ENCODE assay signal across 15 cellular contexts in the genomic region with DNA sequence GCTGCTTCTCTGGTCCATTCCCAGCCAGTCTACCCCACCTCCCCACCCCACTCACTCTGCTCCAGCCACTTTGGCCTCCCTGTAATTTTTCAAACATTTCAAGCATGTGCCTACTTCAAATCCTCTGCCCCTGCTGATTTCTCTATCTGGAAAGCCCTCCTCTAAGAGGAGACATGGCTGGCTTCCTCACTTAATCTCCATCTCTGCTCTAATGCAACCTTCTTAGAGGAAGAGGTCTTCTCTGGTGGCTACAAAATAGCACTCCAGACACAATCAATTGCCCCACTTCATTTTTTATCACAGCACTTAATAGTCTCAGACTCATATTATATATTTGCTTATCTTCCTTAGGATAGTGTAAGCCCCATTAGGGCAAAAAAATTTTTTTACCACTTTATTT.
DNase-seq lines count a peak whose midpoint lies in the region; ATAC-seq and TF ChIP-seq lines count a peak whose summit lies in the region.
"Had no signal": no experiment of that assay in that cellular context is flagged by ENCODE, and none has a peak within 500 bp of the region (broad histone marks: within the 10 kb centered on the region; RNA-seq: fewer than 3 reads in every experiment).

No MANE protein-coding gene starts in this region.

- H3K79me2 ChIP-seq in DOHH2 (ENCODE audit: control insufficient read depth, low read length) (no peaks in the 10 kb centered on the region), Loucy (ENCODE audit: insufficient read depth, low read length) (no peaks in the 10 kb centered on the region)

- no peak overlapping the region for H3K4me3 Mint-ChIP-seq in activated T-cell treated with anti-CD3 and anti-CD28 coated beads, Interleukin-2, amount 50 U/mL, for 72 hours
- no peak overlapping the region for H3K4me3 Mint-ChIP-seq in chondrocyte (ENCODE audit: unreplicated experiment)
- H3K4me3 Mint-ChIP-seq: CD4-positive, alpha-beta memory T cell; HFFc6 had no signal

- no peak for TF ChIP-seq POLR2A in breast epithelium (IDR thresholded peaks at IDR 0.05)

- H3K27me3 Mint-ChIP-seq in activated T-cell treated with anti-CD3 and anti-CD28 coated beads, Interleukin-2, amount 50 U/mL, for 72 hours (ENCODE audit: low read depth), result no peaks in the 10 kb centered on the region
- peaks cover 7% of the 10 kb centered on the region for H3K27me3 Mint-ChIP-seq in chondrocyte (ENCODE audit: low read depth)
- H3K27me3 Mint-ChIP-seq: CD4-positive, alpha-beta memory T cell had no signal

- H3K27ac ChIP-seq in DOHH2 (ENCODE audit: low read depth, low read length) (peak overlapping the region; percentile 68), breast epithelium (no peak overlapping the region)
- H3K27ac ChIP-seq: C4-2B had no signal

- H3K27me3 ChIP-seq in DOHH2 (ENCODE audit: control insufficient read depth, low read length) (no peaks in the 10 kb centered on the region), Loucy (ENCODE audit: insufficient read depth, low read length, poor library complexity, severe bottlenecking) (no peaks in the 10 kb centered on the region), breast epithelium (no peaks in the 10 kb centered on the region)

- H3K4me2 ChIP-seq in DOHH2 (ENCODE audit: low read length) (peak overlapping the region; percentile 66), Loucy (ENCODE audit: low read depth, low read length, poor library complexity, severe bottlenecking) (peak overlapping the region; percentile 46)

- TF ChIP-seq CTCF in DOHH2 (IDR thresholded peaks at IDR 0.05; ENCODE audit: low read depth, low read length, poor library complexity, severe bottlenecking) (no peak), Loucy (conservative IDR thresholded peaks at IDR 0.05; ENCODE audit: low read length) (no peak), chondrocyte (IDR thresholded peaks at IDR 0.05) (no peak), breast epithelium (IDR thresholded peaks at IDR 0.05) (no peak)

- no peaks in the 10 kb centered on the region for H3K36me3 ChIP-seq in DOHH2 (ENCODE audit: control insufficient read depth, low read length)
- no peaks in the 10 kb centered on the region for H3K36me3 ChIP-seq in Loucy (ENCODE audit: insufficient read depth, low read length)
- H3K36me3 ChIP-seq in breast epithelium, result no peaks in the 10 kb centered on the region

- intact Hi-C loops in breast epithelium (cut with DNase I; ENCODE audit: low total_unique reads), result loop anchor here (2.0 kb wide), 1 partner anchor 47 kb away; no protein-coding TSS in a partner anchor

- DNase-seq in activated T-cell treated with anti-CD3 and anti-CD28 coated beads, Interleukin-2, amount 50 U/mL, for 72 hours, result no peak
- DNase-seq in activated T-cell treated with anti-CD3 and anti-CD28 coated beads for 4 hours, result no peak
- DNase-seq in chondrocyte (ENCODE audit: low spot score), result no peak
- no peak for DNase-seq in breast epithelium (ENCODE audit: low spot score in 2 of 2)
- DNase-seq in activated CD8-positive, alpha-beta memory T cell treated with anti-CD3 and anti-CD28 coated beads for 24 hours, result no peak
- DNase-seq: 8988T, DMS79, GDM1, HCEC 1CT, HFFc6 had no signal

- H3K4me1 ChIP-seq in DOHH2 (ENCODE audit: control insufficient read depth, low read length), result peaks cover 57% of the 10 kb centered on the region
- peaks cover 55% of the 10 kb centered on the region for H3K4me1 ChIP-seq in Loucy (ENCODE audit: insufficient read depth, low read length, poor library complexity, severe bottlenecking)
- H3K4me1 ChIP-seq in breast epithelium, result no peaks in the 10 kb centered on the region

- H3K9ac ChIP-seq in Loucy (ENCODE audit: low read depth, low read length, poor library complexity, severe bottlenecking), result peak overlapping the region; percentile 34

- H3K9me2 ChIP-seq in DOHH2 (replicated peaks; ENCODE audit: control insufficient read depth, low read length), result no peaks in the 10 kb centered on the region
- no peaks in the 10 kb centered on the region for H3K9me2 ChIP-seq in Loucy (replicated peaks; ENCODE audit: low read depth, low read length)

- H3K9me3 ChIP-seq in DOHH2 (ENCODE audit: control insufficient read depth, insufficient read depth, low read length) (no peaks in the 10 kb centered on the region), Loucy (ENCODE audit: insufficient read depth, low read depth, low read length) (no peaks in the 10 kb centered on the region), breast epithelium (no peaks in the 10 kb centered on the region)

- peaks cover 0 to 2% of the 10 kb centered on the region in 2 donors for H3K36me3 Mint-ChIP-seq in activated T-cell treated with anti-CD3 and anti-CD28 coated beads, Interleukin-2, amount 50 U/mL, for 72 hours (ENCODE audit: insufficient read depth in 2 of 2)
- H3K36me3 Mint-ChIP-seq in chondrocyte (ENCODE audit: low read depth), result no peaks in the 10 kb centered on the region
- H3K36me3 Mint-ChIP-seq: CD4-positive, alpha-beta memory T cell had no signal

- H3K4me1 Mint-ChIP-seq in activated T-cell treated with anti-CD3 and anti-CD28 coated beads, Interleukin-2, amount 50 U/mL, for 72 hours (ENCODE audit: low read depth), result peaks cover 47% of the 10 kb centered on the region
- peaks cover 18% of the 10 kb centered on the region for H3K4me1 Mint-ChIP-seq in chondrocyte (ENCODE audit: low read depth)

- H3F3A ChIP-seq in DOHH2 (ENCODE audit: control insufficient read depth, insufficient read depth), result no peaks in the 10 kb centered on the region
- no peaks in the 10 kb centered on the region for H3F3A ChIP-seq in Loucy (ENCODE audit: low read depth)

- peak overlapping the region; percentile 40 for H3K4me3 ChIP-seq in DOHH2 (ENCODE audit: low read length)
- no peak overlapping the region for H3K4me3 ChIP-seq in Loucy (ENCODE audit: low read length, poor library complexity, severe bottlenecking)
- no peak overlapping the region for H3K4me3 ChIP-seq in breast epithelium

- no peak for ATAC-seq in activated T-cell treated with anti-CD3 and anti-CD28 coated beads, Interleukin-2, amount 50 U/mL, for 72 hours (replicated peaks in 1 of 2)
- ATAC-seq: HepG2 had no signal

- H4K20me1 ChIP-seq in DOHH2 (ENCODE audit: control insufficient read depth, insufficient read depth, low read depth, low read length), result no peaks in the 10 kb centered on the region
- H4K20me1 ChIP-seq in Loucy (ENCODE audit: insufficient read depth, low read length, poor library complexity, severe bottlenecking), result no peaks in the 10 kb centered on the region

- peaks cover 2 to 4% of the 10 kb centered on the region in 2 donors for H3K9me3 Mint-ChIP-seq in activated T-cell treated with anti-CD3 and anti-CD28 coated beads, Interleukin-2, amount 50 U/mL, for 72 hours
- H3K9me3 Mint-ChIP-seq in chondrocyte (ENCODE audit: low read depth), result no peaks in the 10 kb centered on the region
- H3K9me3 Mint-ChIP-seq: CD4-positive, alpha-beta memory T cell; HFFc6 had no signal

- H3K27ac Mint-ChIP-seq in activated T-cell treated with anti-CD3 and anti-CD28 coated beads, Interleukin-2, amount 50 U/mL, for 72 hours, result peak overlapping the region; percentile 24
- no peak overlapping the region for H3K27ac Mint-ChIP-seq in chondrocyte (ENCODE audit: unreplicated experiment)
- H3K27ac Mint-ChIP-seq: HFFc6 had no signal

- no peak overlapping the region for H2AFZ ChIP-seq in Loucy (ENCODE audit: low read length)
